27 cellular contexts compared by ENCODE assay signal in genomic region chr16:16868727-16869126, GRCh38.
"Had no signal": no experiment of that assay in that cellular context is flagged by ENCODE, and none has a peak within 500 bp of the region (broad histone marks: within the 10 kb centered on the region; RNA-seq: fewer than 3 reads in every experiment).

No MANE protein-coding gene starts in this region.

- H3K4me1 ChIP-seq: colonic mucosa, gastrocnemius medialis, left lung, right lobe of liver, testis, transverse colon had no signal

- H3K27me3 ChIP-seq: colonic mucosa, gastrocnemius medialis, neutrophil, ovary, right lobe of liver, testis had no signal

- H3K36me3 Mint-ChIP-seq: activated CD8-positive, alpha-beta memory T cell treated with anti-CD3 and anti-CD28 coated beads, Interleukin-2, amount 10 ng/mL, durations not matched to agents 7 days and 5 days; activated naive CD8-positive, alpha-beta T cell had no signal

- DNase-seq: activated CD4-positive, alpha-beta T cell treated with anti-CD3 and anti-CD28 coated beads for 36 hours; activated CD4-positive, CD25-positive, alpha-beta regulatory T cell; activated CD8-positive, alpha-beta memory T cell treated with anti-CD3 and anti-CD28 coated beads, Interleukin-2, amount 10 ng/mL, durations not matched to agents 7 days and 5 days; activated CD8-positive, alpha-beta T cell treated with anti-CD3 and anti-CD28 coated beads, Interleukin-2, amount 10 ng/mL, durations not matched to agents 7 days and 5 days; activated naive CD4-positive, alpha-beta T cell treated with Interleukin-2 at 50 U/mL for 16 hours; activated T-cell treated with anti-CD3 and anti-CD28 coated beads for 4 hours; activated T-cell treated with anti-CD3 and anti-CD28 coated beads, Interleukin-2, amount 50 U/mL, for 72 hours; cerebellar nuclear complex; colonic mucosa; effector CD8-positive, alpha-beta T cell; erythroblast; gastrocnemius medialis; glutamatergic neuron; kidney glomerular epithelial cell; left lung; ovary; right lobe of liver; stimulated activated CD4-positive, alpha-beta T cell treated with anti-CD3 and anti-CD28 coated beads, Interleukin-2, amount 100 ng/mL, for 48 hours; stimulated activated naive CD8-positive, alpha-beta T cell treated with anti-CD3 and anti-CD28 coated beads, Interleukin-15, Interleukin-2, amounts not matched to agents 100 U/mL and 50 U/mL, for 24 hours; testis; transverse colon had no signal

- H3K4me3 Mint-ChIP-seq: activated CD4-positive, alpha-beta T cell treated with anti-CD3 and anti-CD28 coated beads for 36 hours; activated CD8-positive, alpha-beta memory T cell treated with anti-CD3 and anti-CD28 coated beads, Interleukin-2, amount 10 ng/mL, durations not matched to agents 7 days and 5 days; activated CD8-positive, alpha-beta T cell treated with anti-CD3 and anti-CD28 coated beads, Interleukin-2, amount 10 ng/mL, durations not matched to agents 7 days and 5 days; activated naive CD8-positive, alpha-beta T cell; activated T-cell treated with anti-CD3 and anti-CD28 coated beads, Interleukin-2, amount 50 U/mL, for 72 hours; nephron; T-helper 2 cell treated with Interferon-gamma antibody and Interleukin-4, amounts not matched to agents 5 μg/mL and 100 μg/mL, for 36 hours had no signal

- H3K4me3 ChIP-seq: colonic mucosa, gastrocnemius medialis, left lung, lung, ovary, right lobe of liver, testis, transverse colon had no signal

- H3K27ac Mint-ChIP-seq: activated CD4-positive, alpha-beta T cell treated with anti-CD3 and anti-CD28 coated beads for 36 hours; activated CD8-positive, alpha-beta memory T cell treated with anti-CD3 and anti-CD28 coated beads, Interleukin-2, amount 10 ng/mL, durations not matched to agents 7 days and 5 days; activated CD8-positive, alpha-beta T cell treated with anti-CD3 and anti-CD28 coated beads, Interleukin-2, amount 10 ng/mL, durations not matched to agents 7 days and 5 days; activated naive CD8-positive, alpha-beta T cell; activated T-cell treated with anti-CD3 and anti-CD28 coated beads, Interleukin-2, amount 50 U/mL, for 72 hours; nephron; progenitor cell of endocrine pancreas; T-helper 2 cell treated with Interferon-gamma antibody and Interleukin-4, amounts not matched to agents 5 μg/mL and 100 μg/mL, for 36 hours had no signal

- H3K27ac ChIP-seq: colonic mucosa, gastrocnemius medialis, left lung, neutrophil, ovary, right lobe of liver, testis, transverse colon had no signal

- H3K9me3 Mint-ChIP-seq: activated T-cell treated with anti-CD3 and anti-CD28 coated beads, Interleukin-2, amount 50 U/mL, for 72 hours; nephron; T-helper 2 cell treated with Interferon-gamma antibody and Interleukin-4, amounts not matched to agents 5 μg/mL and 100 μg/mL, for 36 hours had no signal

- H3K4me1 Mint-ChIP-seq: activated CD4-positive, alpha-beta T cell treated with anti-CD3 and anti-CD28 coated beads for 36 hours; activated CD8-positive, alpha-beta memory T cell treated with anti-CD3 and anti-CD28 coated beads, Interleukin-2, amount 10 ng/mL, durations not matched to agents 7 days and 5 days had no signal

- ATAC-seq: activated CD4-positive, alpha-beta T cell treated with anti-CD3 and anti-CD28 coated beads for 36 hours; activated CD8-positive, alpha-beta memory T cell treated with anti-CD3 and anti-CD28 coated beads, Interleukin-2, amount 10 ng/mL, durations not matched to agents 7 days and 5 days; activated CD8-positive, alpha-beta T cell treated with anti-CD3 and anti-CD28 coated beads, Interleukin-2, amount 10 ng/mL, durations not matched to agents 7 days and 5 days; activated T-cell treated with anti-CD3 and anti-CD28 coated beads, Interleukin-2, amount 50 U/mL, for 72 hours; gastrocnemius medialis; left lung; stimulated activated naive CD8-positive, alpha-beta T cell treated with anti-CD3 and anti-CD28 coated beads, Interleukin-15, Interleukin-2, amounts not matched to agents 100 U/mL and 50 U/mL, for 24 hours had no signal

- H3K9me3 ChIP-seq: colonic mucosa, gastrocnemius medialis, left lung, neutrophil, ovary, right lobe of liver, testis, transverse colon had no signal

- H3K36me3 ChIP-seq: colonic mucosa, gastrocnemius medialis, left lung, neutrophil, ovary, right lobe of liver, transverse colon had no signal
